In the genomic region with DNA sequence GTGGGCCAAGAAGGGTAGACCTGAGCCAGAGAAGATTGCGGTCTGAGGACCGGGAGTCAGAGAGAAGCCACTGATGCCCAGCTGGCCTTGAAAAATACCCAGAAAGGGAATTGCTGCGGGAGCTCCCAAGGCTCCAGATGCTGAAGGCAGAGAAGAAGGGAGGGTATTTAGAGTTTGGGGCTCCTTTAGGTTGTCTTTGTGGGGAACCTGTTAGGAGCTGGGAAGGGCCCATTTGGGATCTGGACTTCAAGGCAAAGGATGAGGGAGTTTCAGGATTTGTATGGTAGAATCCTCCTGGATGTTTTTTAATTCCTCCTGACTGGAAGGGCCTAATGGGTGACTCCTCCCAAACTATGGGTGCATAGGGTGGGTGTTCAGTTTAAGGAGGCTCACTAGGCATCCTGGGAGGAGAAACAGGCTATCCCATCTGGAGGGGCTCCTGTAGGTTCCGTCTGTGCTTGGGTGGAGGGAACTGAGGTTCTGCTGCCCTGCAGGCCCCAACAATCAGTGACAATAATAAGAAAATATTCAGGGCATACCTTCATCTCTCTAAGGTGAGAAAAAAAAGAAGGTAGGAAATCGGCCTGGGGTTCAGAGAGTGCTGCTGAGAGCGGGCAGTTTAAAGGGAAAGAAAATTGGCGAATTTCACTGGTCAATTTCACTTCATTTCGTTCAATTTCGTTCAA, we compare ENCODE assay signal across 17 cellular contexts. TPM values are rescaled to one million over a fixed set of nuclear protein-coding genes. Genes with fewer than 3 reads are reported as not detected.
"Had no signal": no experiment of that assay in that cellular context is flagged by ENCODE, and none has a peak within 500 bp of the region (broad histone marks: within the 10 kb centered on the region; RNA-seq: fewer than 3 reads in every experiment).

No MANE protein-coding gene starts in this region.

- H3K4me3 Mint-ChIP-seq: activated B cell treated with CpG ODN at 0.5 μM for 24 hours, memory B cell had no signal

- H3K27ac Mint-ChIP-seq: activated B cell treated with CpG ODN at 0.5 μM for 24 hours, memory B cell had no signal

- H3K4me1 Mint-ChIP-seq: memory B cell had no signal

- H3K4me3 ChIP-seq: ascending aorta, coronary artery, gastrocnemius medialis, heart right ventricle, left ventricle myocardium inferior, right atrium auricular region, skin epidermis, thyroid gland, vagina had no signal

- ATAC-seq: gastrocnemius medialis, heart right ventricle had no signal

- DNase-seq: activated B cell treated with CpG ODN at 0.5 μM for 24 hours; activated gamma-delta T cell; activated T-cell treated with anti-CD3 and anti-CD28 coated beads, Interleukin-2, amount 50 U/mL, for 1 hour; effector CD4-positive, alpha-beta T cell; gastrocnemius medialis; heart right ventricle; kidney; left ventricle myocardium inferior; SW 1271; thyroid gland had no signal

- H3K9me3 Mint-ChIP-seq: memory B cell had no signal

- H3K9me3 ChIP-seq: ascending aorta, gastrocnemius medialis, heart right ventricle, left ventricle myocardium inferior, right atrium auricular region, thyroid gland, vagina had no signal

- H3K27ac ChIP-seq: ascending aorta, coronary artery, gastrocnemius medialis, heart right ventricle, left ventricle myocardium inferior, right atrium auricular region, skin epidermis, thyroid gland, vagina had no signal

- H3K36me3 ChIP-seq: ascending aorta, gastrocnemius medialis, heart right ventricle, left ventricle myocardium inferior, right atrium auricular region, thyroid gland, vagina had no signal

- H3K27me3 ChIP-seq: ascending aorta had no signal

- H3K36me3 Mint-ChIP-seq: memory B cell had no signal

RNA-seq across cellular contexts. Expression of a gene that starts 5.1 kb away (rescaled TPM):
- total RNA-seq: left ventricle myocardium inferior had no signal

RNA-seq across cellular contexts. Expression of a gene that starts 26.9 kb away (rescaled TPM):
- total RNA-seq: activated B cell treated with CpG ODN at 0.5 μM for 24 hours, ascending aorta, cardiac septum, gastrocnemius medialis, heart right ventricle, kidney, left ventricle myocardium inferior, right atrium auricular region, thyroid gland, vagina had no signal
